Comparison of ENCODE assay signal across 9 cellular contexts in the genomic region with DNA sequence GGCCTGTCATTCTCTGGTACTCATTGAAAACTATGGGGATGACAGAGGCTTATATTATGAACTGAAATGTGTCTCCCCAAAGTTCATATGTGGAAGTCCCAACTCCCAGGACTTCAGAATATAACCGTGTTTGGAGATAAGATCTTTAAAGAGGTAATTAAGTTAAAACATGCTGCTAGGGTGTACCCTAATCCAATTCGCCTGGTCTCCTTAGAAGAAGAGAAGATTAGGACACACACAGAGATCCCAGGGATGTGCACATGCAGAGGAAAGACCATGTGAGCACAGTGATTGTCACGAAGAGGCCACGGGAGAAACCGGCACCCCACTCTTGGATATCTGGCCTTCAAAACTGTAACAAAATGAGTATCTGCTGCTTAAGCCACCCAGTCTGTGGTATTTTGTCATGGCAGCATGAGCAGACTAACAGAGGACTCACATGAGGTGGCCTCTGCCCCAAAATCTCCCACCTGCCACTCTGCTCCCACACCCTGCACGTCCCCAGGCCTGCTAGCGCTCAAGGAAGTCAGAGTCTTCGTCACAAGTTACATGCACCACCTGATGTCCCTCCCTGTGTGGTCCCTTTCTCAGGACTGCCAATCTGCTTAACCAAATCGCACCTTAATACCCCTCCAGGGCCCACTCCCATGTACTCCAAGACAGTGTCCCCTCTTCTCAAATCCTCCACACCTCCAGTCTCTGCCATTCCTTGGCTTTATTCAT. TPM values are rescaled to one million over a fixed set of nuclear protein-coding genes. Genes with fewer than 3 reads are reported as not detected.
A peak's percentile ranks its signal among the peaks of the same experiment; 100 is the strongest.
DNase-seq lines count a peak whose midpoint lies in the region; ATAC-seq and TF ChIP-seq lines count a peak whose summit lies in the region.
"Had no signal": no experiment of that assay in that cellular context is flagged by ENCODE, and none has a peak within 500 bp of the region (broad histone marks: within the 10 kb centered on the region; RNA-seq: fewer than 3 reads in every experiment).

No MANE protein-coding gene starts in this region.

- H3K4me1 ChIP-seq in mesenchymal stem cell (ENCODE audit: control insufficient read depth, insufficient read depth, low read depth, low read length) (peaks cover 53% of the 10 kb centered on the region), tibial artery (peaks cover 12 to 72% (median 67%) of the 10 kb centered on the region in 4 donors)

- H4K91ac ChIP-seq in mesenchymal stem cell (ENCODE audit: low read length): peak overlapping the region; percentile 95

- H2AK5ac ChIP-seq in mesenchymal stem cell (ENCODE audit: low read length, severe bottlenecking): peak overlapping the region; percentile 59

- H3K23ac ChIP-seq in mesenchymal stem cell (ENCODE audit: low read length in 2 of 2): no peak overlapping the region

- H3K4me2 ChIP-seq in mesenchymal stem cell (ENCODE audit: low read length, poor library complexity, severe bottlenecking): peak overlapping the region; percentile 2

- in situ Hi-C loops in GM13977 (cut with MboI; ENCODE audit: low pct_unique_long_range_greater_than_20kb, low sequenced_read_pairs, unreplicated experiment): no loop called here

- H3K9ac ChIP-seq in mesenchymal stem cell (ENCODE audit: low read length): peak overlapping the region; percentile 79

- H3K4me3 ChIP-seq in mesenchymal stem cell (ENCODE audit: insufficient read depth in 1 of 2, low read depth in 1 of 2, low read length in 2 of 2): peak overlapping the region in 1 of 2 experiments; percentile 54
- no peak overlapping the region for H3K4me3 ChIP-seq in tibial artery

- no peaks in the 10 kb centered on the region for H3K9me3 Mint-ChIP-seq in activated CD8-positive, alpha-beta memory T cell treated with anti-CD3 and anti-CD28 coated beads, Interleukin-2, amount 10 ng/mL, durations not matched to agents 7 days and 5 days (ENCODE audit: low read depth)

- ATAC-seq in activated CD8-positive, alpha-beta memory T cell treated with anti-CD3 and anti-CD28 coated beads, Interleukin-2, amount 10 ng/mL, durations not matched to agents 7 days and 5 days: no peak
- no peak for ATAC-seq in GM18873 (IDR thresholded peaks at IDR 0.05; ENCODE audit: low FRiP score, unreplicated experiment)

- H3K79me1 ChIP-seq in mesenchymal stem cell (replicated peaks; ENCODE audit: low read length, poor library complexity, severe bottlenecking): peaks cover 45% of the 10 kb centered on the region

- H2BK15ac ChIP-seq in mesenchymal stem cell (ENCODE audit: low read depth, poor library complexity, severe bottlenecking): peak overlapping the region; percentile 82

- no peak for DNase-seq in activated CD8-positive, alpha-beta memory T cell treated with anti-CD3 and anti-CD28 coated beads, Interleukin-2, amount 10 ng/mL, durations not matched to agents 7 days and 5 days
- no peak for DNase-seq in activated CD8-positive, alpha-beta memory T cell treated with anti-CD3 and anti-CD28 coated beads, Interleukin-2, amount 50 U/mL, for 4 hours
- DNase-seq in mesenchymal stem cell (peak; percentile 28), tibial artery (no peak), OCI-M1 (lab: John Stamatoyannopoulos, UW) (no peak), GM13977 (ENCODE audit: low spot score) (no peak)

- H2BK120ac ChIP-seq in mesenchymal stem cell (ENCODE audit: low read depth, low read length): peak overlapping the region; percentile 69

- H2BK12ac ChIP-seq in mesenchymal stem cell (ENCODE audit: low read length in 2 of 2): peak overlapping the region; percentile 91 to 97

- H4K8ac ChIP-seq in mesenchymal stem cell (ENCODE audit: low read length): peak overlapping the region; percentile 87

- no peaks in the 10 kb centered on the region for H3K27me3 Mint-ChIP-seq in activated CD8-positive, alpha-beta memory T cell treated with anti-CD3 and anti-CD28 coated beads, Interleukin-2, amount 10 ng/mL, durations not matched to agents 7 days and 5 days

- peak overlapping the region; percentile 1 for H2AFZ ChIP-seq in mesenchymal stem cell (ENCODE audit: low read depth, low read length)

- peak overlapping the region; percentile 86 to 89 for H3K18ac ChIP-seq in mesenchymal stem cell (ENCODE audit: low read depth in 1 of 2, low read length in 2 of 2)

- peaks cover 78 to 90% of the 10 kb centered on the region in 2 experiments for H3K36me3 ChIP-seq in mesenchymal stem cell (ENCODE audit: control insufficient read depth in 1 of 2, insufficient read depth in 2 of 2, low read depth in 1 of 2, low read length in 2 of 2)
- H3K36me3 ChIP-seq in tibial artery: peaks cover 9 to 68% (median 56%) of the 10 kb centered on the region in 3 donors

- H3K9me3 ChIP-seq in mesenchymal stem cell (ENCODE audit: control insufficient read depth, low read length) (no peaks in the 10 kb centered on the region), tibial artery (no peaks in the 10 kb centered on the region)

- TF ChIP-seq CTCF in tibial artery (IDR thresholded peaks at IDR 0.05) (no peak), GM13977 (IDR thresholded peaks at IDR 0.05; ENCODE audit: extremely low read depth, insufficient read depth, missing control alignments) (no peak)

- intact Hi-C loops in tibial artery (cut with DNase I; ENCODE audit: low total_unique reads): loop anchor here (2.0 kb wide), 1 partner anchor 43 kb away; no protein-coding TSS in a partner anchor

- no peak overlapping the region for H2BK5ac ChIP-seq in mesenchymal stem cell (ENCODE audit: low read depth, low read length, poor library complexity, severe bottlenecking)

- H3K27ac ChIP-seq in angular gyrus (ENCODE audit: low read depth, low read length): peak overlapping the region; percentile 87
- peak overlapping the region; percentile 57 for H3K27ac ChIP-seq in mesenchymal stem cell (ENCODE audit: low read length, poor library complexity, severe bottlenecking)
- peak overlapping the region; percentile 81 to 84 for H3K27ac ChIP-seq in tibial artery

- peak overlapping the region; percentile 52 to 73 for H3K4ac ChIP-seq in mesenchymal stem cell (ENCODE audit: low read depth in 1 of 2, low read length in 2 of 2)

- no peak overlapping the region for H3K4me3 Mint-ChIP-seq in activated CD8-positive, alpha-beta memory T cell treated with anti-CD3 and anti-CD28 coated beads, Interleukin-2, amount 10 ng/mL, durations not matched to agents 7 days and 5 days

- H3K4me1 Mint-ChIP-seq in activated CD8-positive, alpha-beta memory T cell treated with anti-CD3 and anti-CD28 coated beads, Interleukin-2, amount 10 ng/mL, durations not matched to agents 7 days and 5 days: peaks cover 24% of the 10 kb centered on the region

- CTCF ChIA-PET in activated CD8-positive, alpha-beta memory T cell treated with anti-CD3 and anti-CD28 coated beads, Interleukin-2, amount 10 ng/mL, durations not matched to agents 7 days and 5 days (lab: Charles Lee): interaction anchor here (1.0 to 1.3 kb wide), 4 partner anchors 8 to 44 kb away, joined by 3 to 4 read pairs (median 4); no protein-coding TSS in a partner anchor

- peaks cover 72% of the 10 kb centered on the region for H3K36me3 Mint-ChIP-seq in activated CD8-positive, alpha-beta memory T cell treated with anti-CD3 and anti-CD28 coated beads, Interleukin-2, amount 10 ng/mL, durations not matched to agents 7 days and 5 days

- H3K27me3 ChIP-seq in mesenchymal stem cell (ENCODE audit: control insufficient read depth in 1 of 2, insufficient read depth in 1 of 2, low read length in 2 of 2) (no peaks in the 10 kb centered on the region), tibial artery (no peaks in the 10 kb centered on the region)

- H3K27ac Mint-ChIP-seq in activated CD8-positive, alpha-beta memory T cell treated with anti-CD3 and anti-CD28 coated beads, Interleukin-2, amount 10 ng/mL, durations not matched to agents 7 days and 5 days: peak overlapping the region; percentile 55

- peak overlapping the region in 1 of 2 experiments; percentile 87 for H3K14ac ChIP-seq in mesenchymal stem cell (ENCODE audit: low read length in 2 of 2)

- WGBS in mesenchymal stem cell: 83% methylated on average over 9 of the region's 9 CpGs

RNA-seq across cellular contexts. Expression of a gene that starts 26.8 kb away (rescaled TPM):
- not detected for total RNA-seq in activated CD8-positive, alpha-beta memory T cell treated with anti-CD3 and anti-CD28 coated beads, Interleukin-2, amount 10 ng/mL, durations not matched to agents 7 days and 5 days
- polyA plus RNA-seq in mesenchymal stem cell (2013, experiment 1 of 2): 1.6 TPM
- 2.0 TPM for polyA plus RNA-seq in mesenchymal stem cell (2013, experiment 2 of 2)
- total RNA-seq: T-helper 1 cell treated with Interleukin-12 subunit alpha and Interleukin-12 subunit beta and Interleukin-4 antibody, amounts not matched to agents 30 ng/mL and 1 ng/mL, for 36 hours had no signal

RNA-seq across cellular contexts. Expression of a gene that starts 46.0 kb away (rescaled TPM):
- 100 to 1,000 TPM; 251 to 288 TPM for total RNA-seq in activated CD8-positive, alpha-beta memory T cell treated with anti-CD3 and anti-CD28 coated beads, Interleukin-2, amount 10 ng/mL, durations not matched to agents 7 days and 5 days
- polyA plus RNA-seq in mesenchymal stem cell (2013, experiment 1 of 2): 670 TPM
- 665 TPM for polyA plus RNA-seq in mesenchymal stem cell (2013, experiment 2 of 2)
